Comparison of ENCODE assay signal across 10 cellular contexts in the genomic region with DNA sequence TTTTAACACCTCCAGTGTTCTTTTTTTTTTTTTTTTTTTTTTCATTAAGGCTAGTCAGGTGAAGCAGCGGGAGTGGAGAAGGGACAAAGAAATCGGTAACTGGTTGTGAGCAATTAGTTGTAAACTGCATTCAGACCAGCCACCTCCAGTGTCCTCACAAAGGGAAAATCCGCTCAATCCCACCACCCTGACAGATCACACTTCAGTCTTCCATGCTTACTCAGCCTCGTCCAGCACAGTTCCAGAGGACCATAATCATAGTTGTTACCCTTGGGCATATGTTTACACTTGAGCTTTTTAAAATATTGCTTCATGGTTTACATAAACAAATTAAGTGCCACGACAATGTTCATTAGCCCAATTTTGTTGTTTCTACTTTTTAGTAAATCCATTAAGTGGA. TPM values are rescaled to one million over a fixed set of nuclear protein-coding genes. Genes with fewer than 3 reads are reported as not detected.
DNase-seq lines count a peak whose midpoint lies in the region; ATAC-seq and TF ChIP-seq lines count a peak whose summit lies in the region.
"Had no signal": no experiment of that assay in that cellular context is flagged by ENCODE, and none has a peak within 500 bp of the region (broad histone marks: within the 10 kb centered on the region; RNA-seq: fewer than 3 reads in every experiment).

No MANE protein-coding gene starts in this region.

- intact Hi-C loops in sigmoid colon (cut with DNase I) = loop anchor here (2.0 kb wide), 1 partner anchor 32 kb away; a partner anchor contains a TSS

- peak overlapping the region; percentile 39 for H3K9ac ChIP-seq in adipocyte (ENCODE audit: low read length)

- 34 to 71% methylated on average over 5 of the region's 5 CpGs for WGBS in sigmoid colon, 2 donors

- no peak for DNase-seq in adipocyte (ENCODE audit: low read depth)
- DNase-seq in right atrium auricular region (ENCODE audit: low spot score) = no peak
- DNase-seq in sigmoid colon = no peak
- no peak for DNase-seq in activated CD4-positive, alpha-beta T cell treated with anti-CD3 and anti-CD28 coated beads for 48 hours
- DNase-seq in HuH-7.5 (ENCODE audit: low spot score) = no peak
- DNase-seq: midbrain, NCI-H524 had no signal

- no peak for TF ChIP-seq POLR2A in sigmoid colon (IDR thresholded peaks at IDR 0.05)

- H3K4me3 ChIP-seq in adipocyte (ENCODE audit: low read length) = peak overlapping the region; percentile 7
- H3K4me3 ChIP-seq in right atrium auricular region = no peak overlapping the region
- H3K4me3 ChIP-seq in sigmoid colon = no peak overlapping the region

- TF ChIP-seq EP300 in sigmoid colon (IDR thresholded peaks at IDR 0.05) = no peak

- H3K36me3 ChIP-seq in adipocyte (ENCODE audit: control insufficient read depth, insufficient read depth, low read length, severe bottlenecking) = peaks cover 41% of the 10 kb centered on the region
- H3K36me3 ChIP-seq in right atrium auricular region = peaks cover 41% of the 10 kb centered on the region
- H3K36me3 ChIP-seq in sigmoid colon = peaks cover 9 to 43% (median 26%) of the 10 kb centered on the region in 4 donors

- ATAC-seq in GM18868 (IDR thresholded peaks at IDR 0.05; ENCODE audit: unreplicated experiment) (no peak), HG03565 (IDR thresholded peaks at IDR 0.05; ENCODE audit: unreplicated experiment) (no peak)

- TF ChIP-seq CTCF in C4-2B (conservative IDR thresholded peaks at IDR 0.05) (no peak), right atrium auricular region (IDR thresholded peaks at IDR 0.05) (no peak), sigmoid colon (IDR thresholded peaks at IDR 0.05) (no peak)

- H3K27ac ChIP-seq in C4-2B (peak overlapping the region; percentile 63), right atrium auricular region (peak overlapping the region; percentile 80 to 84), sigmoid colon (peak overlapping the region; percentile 75 to 86 (median 82))

- peaks cover 65% of the 10 kb centered on the region for H3K4me1 ChIP-seq in adipocyte (ENCODE audit: control insufficient read depth, insufficient read depth, low read length)
- peaks cover 0 to 80% of the 10 kb centered on the region in 2 donors for H3K4me1 ChIP-seq in right atrium auricular region
- H3K4me1 ChIP-seq in sigmoid colon = peaks cover 0 to 70% (median 67%) of the 10 kb centered on the region in 4 donors

- H3K9me3 ChIP-seq in adipocyte (ENCODE audit: control insufficient read depth, low read length) (no peaks in the 10 kb centered on the region), right atrium auricular region (no peaks in the 10 kb centered on the region), sigmoid colon (no peaks in the 10 kb centered on the region)

- no peaks in the 10 kb centered on the region for H3K27me3 ChIP-seq in adipocyte (replicated peaks; ENCODE audit: control insufficient read depth, insufficient read depth, low read length)
- no peaks in the 10 kb centered on the region for H3K27me3 ChIP-seq in right atrium auricular region
- no peaks in the 10 kb centered on the region for H3K27me3 ChIP-seq in sigmoid colon

RNA-seq across cellular contexts. Expression of a gene that starts 10.2 kb away (rescaled TPM):
- total RNA-seq in right atrium auricular region (100 to 1,000 TPM; 189 to 252 TPM), sigmoid colon (100 to 1,000 TPM; 148 to 181 (median 165) TPM)
- 100 to 1,000 TPM; 149 to 259 (median 237) TPM for polyA plus RNA-seq in sigmoid colon

RNA-seq across cellular contexts. Expression of a gene that starts 32.1 kb away (rescaled TPM):
- total RNA-seq in right atrium auricular region (100 to 1,000 TPM; 111 to 120 TPM), sigmoid colon (10 to 100 TPM; 51.0 to 88.1 (median 77.8) TPM)
- polyA plus RNA-seq in sigmoid colon = 10 to 100 TPM; 45.5 to 47.9 (median 46.8) TPM
